17 cellular contexts compared by ENCODE assay signal in genomic region chr22:45445031-45445710, GRCh38. TPM values are rescaled to one million over a fixed set of nuclear protein-coding genes. Genes with fewer than 3 reads are reported as not detected.
DNase-seq lines count a peak whose midpoint lies in the region; ATAC-seq and TF ChIP-seq lines count a peak whose summit lies in the region.
"Had no signal": no experiment of that assay in that cellular context is flagged by ENCODE, and none has a peak within 500 bp of the region (broad histone marks: within the 10 kb centered on the region; RNA-seq: fewer than 3 reads in every experiment).

No MANE protein-coding gene starts in this region.

- ATAC-seq in HG03457 (IDR thresholded peaks at IDR 0.05; ENCODE audit: unreplicated experiment) = no peak
- ATAC-seq: GM12878, GM23338 had no signal

- TF ChIP-seq CTCF in Caco-2 (IDR thresholded peaks at IDR 0.05; ENCODE audit: insufficient read depth in 1 of 2, low read depth in 1 of 2, low read length in 1 of 2, severe bottlenecking in 1 of 2, unreplicated experiment in 1 of 2) = no peak

- H3K4me3 Mint-ChIP-seq in Caco-2 (ENCODE audit: unreplicated experiment) = no peak overlapping the region
- H3K4me3 Mint-ChIP-seq: CD8-positive, alpha-beta memory T cell; GM23338; H9 had no signal

- no peak overlapping the region for H3K4me2 ChIP-seq in trophoblast cell (ENCODE audit: low read length)
- H3K4me2 ChIP-seq: BLaER1, GM23338 had no signal

- H3K14ac ChIP-seq in trophoblast cell (ENCODE audit: low read length) = peak overlapping the region; percentile 93

- peak overlapping the region; percentile 96 for H3K27ac Mint-ChIP-seq in Caco-2 (ENCODE audit: unreplicated experiment)
- H3K27ac Mint-ChIP-seq: CD8-positive, alpha-beta memory T cell; GM23338 had no signal

- H2AK5ac ChIP-seq in trophoblast cell (ENCODE audit: low read length) = peak overlapping the region; percentile 91

- no peak overlapping the region for H3K23ac ChIP-seq in trophoblast cell (ENCODE audit: low read length)

- POLR2A ChIA-PET in Caco-2 (lab: Charles Lee) = interaction anchor here (1.0 to 1.8 kb wide), 2 partner anchors 28 to 59 kb away, joined by 3 to 15 read pairs; no protein-coding TSS in a partner anchor

- WGBS in trophoblast cell (ENCODE audit: extremely low coverage, insufficient coverage, insufficient read length) = no CpG with 5 or more reads among the region's 14 CpGs

- no peaks in the 10 kb centered on the region for H3K9me3 ChIP-seq in Caco-2
- H3K9me3 ChIP-seq in trophoblast cell (ENCODE audit: insufficient read depth, low read depth, low read length) = peaks cover 1% of the 10 kb centered on the region
- H3K9me3 ChIP-seq: BLaER1 had no signal

- H3K4ac ChIP-seq in trophoblast cell (ENCODE audit: low read depth, low read length) = peak overlapping the region; percentile 11

- peak overlapping the region; percentile 85 for H4K8ac ChIP-seq in trophoblast cell (ENCODE audit: low read depth, low read length)

- H2BK12ac ChIP-seq in trophoblast cell (ENCODE audit: low read length) = peak overlapping the region; percentile 43

- H2AFZ ChIP-seq in trophoblast cell (ENCODE audit: insufficient read depth, low read length, poor library complexity) = no peak overlapping the region
- H2AFZ ChIP-seq: GM23338 had no signal

- H2BK120ac ChIP-seq in trophoblast cell (ENCODE audit: insufficient read depth, low read length, poor library complexity) = peak overlapping the region; percentile 99

- peaks cover 8% of the 10 kb centered on the region for H3K79me2 ChIP-seq in trophoblast cell (ENCODE audit: control insufficient read depth, insufficient read depth, low read length, poor library complexity)

- intact Hi-C loops in Caco-2 (cut with micrococcal nuclease; ENCODE audit: unreplicated experiment) = no loop called here

- H3K18ac ChIP-seq in trophoblast cell (ENCODE audit: low read length) = peak overlapping the region; percentile 96

- peaks cover 51% of the 10 kb centered on the region for H3K4me1 ChIP-seq in Caco-2
- peaks cover 45 to 49% of the 10 kb centered on the region in 2 experiments for H3K4me1 ChIP-seq in trophoblast cell (ENCODE audit: control insufficient read depth in 1 of 2, insufficient read depth in 2 of 2, low read length in 2 of 2)

- H3K79me1 ChIP-seq in trophoblast cell (ENCODE audit: low read length) = peaks cover 67% of the 10 kb centered on the region

- H4K12ac ChIP-seq in trophoblast cell (ENCODE audit: low read depth, low read length) = no peak overlapping the region

- H3K36me3 Mint-ChIP-seq in Caco-2 (ENCODE audit: insufficient read depth, unreplicated experiment) = peaks cover 9% of the 10 kb centered on the region
- H3K36me3 Mint-ChIP-seq: CD8-positive, alpha-beta memory T cell had no signal

- peak overlapping the region; percentile 97 for H3K27ac ChIP-seq in trophoblast cell (ENCODE audit: low read depth, low read length)
- H3K27ac ChIP-seq: BLaER1 had no signal

- no peaks in the 10 kb centered on the region for H3K9me3 Mint-ChIP-seq in Caco-2 (ENCODE audit: unreplicated experiment)
- H3K9me3 Mint-ChIP-seq: CD8-positive, alpha-beta memory T cell; GM23338; H9 had no signal

- H4K91ac ChIP-seq in trophoblast cell (ENCODE audit: low read depth, low read length) = peak overlapping the region; percentile 99

- H3K36me3 ChIP-seq in Caco-2 (ENCODE audit: control insufficient read depth, insufficient read depth, low read length) (no peaks in the 10 kb centered on the region), trophoblast cell (ENCODE audit: control insufficient read depth in 1 of 2, insufficient read depth in 2 of 2, low read length in 2 of 2) (no peaks in the 10 kb centered on the region)
- H3K36me3 ChIP-seq: BLaER1 had no signal

- peaks cover 50% of the 10 kb centered on the region for H3K4me1 Mint-ChIP-seq in Caco-2 (ENCODE audit: low read depth, unreplicated experiment)

- H3K27me3 Mint-ChIP-seq in Caco-2 (ENCODE audit: insufficient read depth, unreplicated experiment) = no peaks in the 10 kb centered on the region

- H3K9ac ChIP-seq in trophoblast cell (ENCODE audit: low read length) = no peak overlapping the region
- H3K9ac ChIP-seq: BLaER1 had no signal

- CTCF ChIA-PET in Caco-2 (lab: Charles Lee) = no interaction called here

- H3K27me3 ChIP-seq in Caco-2 (replicated peaks; ENCODE audit: control insufficient read depth, insufficient read depth, low read length) (no peaks in the 10 kb centered on the region), trophoblast cell (ENCODE audit: insufficient read depth, low read length) (no peaks in the 10 kb centered on the region)
- H3K27me3 ChIP-seq: BLaER1 had no signal

- H3K4me3 ChIP-seq in Caco-2 (ENCODE audit: low read depth, low read length) = no peak overlapping the region
- H3K4me3 ChIP-seq in trophoblast cell (ENCODE audit: low read depth, low read length) = no peak overlapping the region
- H3K4me3 ChIP-seq: BLaER1, GM12878, GM23338 had no signal

- BruUV-seq in Caco-2 (replicated peaks; lab: Mats Ljungman, UMichigan) = no TSS peak

- H2BK5ac ChIP-seq in trophoblast cell (ENCODE audit: low read depth, low read length, poor library complexity) = peak overlapping the region; percentile 99

- DNase-seq in Caco-2 = no peak
- peak; percentile 78 for DNase-seq in SK-N-DZ (ENCODE audit: low spot score)
- DNase-seq in islet precursor cell = peak; percentile 92
- DNase-seq in trophoblast cell = peak; percentile 89 to 92
- no peak for DNase-seq in GM19240 (ENCODE audit: insufficient read length, low spot score)
- no peak for DNase-seq in DMS114 treated with DMSO at 0.1 percent for 48 hours (lab: John Stamatoyannopoulos, UW; ENCODE audit: unreplicated experiment)
- DNase-seq: 8988T; AML-193; CD8-positive, alpha-beta memory T cell; H9; KG1 had no signal

RNA-seq across cellular contexts. Expression of gene RIBC2, which starts 31.7 kb away (rescaled TPM):
- total RNA-seq in Caco-2 (2022) = 11.5 and 14.1 TPM in 2 replicates
- 0.53 TPM in 1 of 2 replicates, not detected in the other for polyA plus RNA-seq in SK-N-DZ (2014; cell fraction: cytosol; rRNA removed)
- polyA plus RNA-seq in SK-N-DZ (2014; cell fraction: nucleus; rRNA removed) = 0.51 TPM in 1 of 2 replicates, not detected in the other
- 0.93 and 1.2 TPM in 2 replicates for polyA plus RNA-seq in trophoblast cell (2013)
- total RNA-seq: GM12878 had no signal

RNA-seq across cellular contexts. Expression of gene SMC1B, which starts 31.8 kb away (rescaled TPM):
- total RNA-seq in Caco-2 (2022) = 4.6 and 5.3 TPM in 2 replicates
- polyA plus RNA-seq in SK-N-DZ (2014; cell fraction: cytosol; rRNA removed) = not detected in 2 replicates
- not detected in 2 replicates for polyA plus RNA-seq in SK-N-DZ (2014; cell fraction: nucleus; rRNA removed)
- 0.05 and 0.07 TPM in 2 replicates for polyA plus RNA-seq in trophoblast cell (2013)
- total RNA-seq: Daoy, G401, GM12878, GM23338, H9 had no signal
- polyA plus RNA-seq: CD8-positive, alpha-beta memory T cell; GM12878 had no signal

RNA-seq across cellular contexts. Expression of gene FBLN1, which starts 57.5 kb away (rescaled TPM):
- 510 and 519 TPM in 2 replicates for total RNA-seq in Caco-2 (2022)
- 94.6 and 108 TPM in 2 replicates for polyA plus RNA-seq in SK-N-DZ (2014; cell fraction: cytosol; rRNA removed)
- polyA plus RNA-seq in SK-N-DZ (2014; cell fraction: nucleus; rRNA removed) = 61.4 and 109 TPM in 2 replicates
- polyA plus RNA-seq in trophoblast cell (2013) = 1,067 and 1,077 TPM in 2 replicates
- total RNA-seq: CD8-positive, alpha-beta memory T cell had no signal
- polyA plus RNA-seq: CD8-positive, alpha-beta memory T cell had no signal

Comparison
In these comparisons a context has a peak if more than half of its experiments do, and no peak if none do; other contexts are left out.
1. DNase-seq: peak in SK-N-DZ (single experiment), islet precursor cell (single experiment) and trophoblast cell (2 of 2); none in Caco-2 (0 of 2), GM19240 (single experiment) and DMS114 treated with DMSO at 0.1 percent for 48 hours (single experiment).